19 cellular contexts compared by ENCODE assay signal in the genomic region with DNA sequence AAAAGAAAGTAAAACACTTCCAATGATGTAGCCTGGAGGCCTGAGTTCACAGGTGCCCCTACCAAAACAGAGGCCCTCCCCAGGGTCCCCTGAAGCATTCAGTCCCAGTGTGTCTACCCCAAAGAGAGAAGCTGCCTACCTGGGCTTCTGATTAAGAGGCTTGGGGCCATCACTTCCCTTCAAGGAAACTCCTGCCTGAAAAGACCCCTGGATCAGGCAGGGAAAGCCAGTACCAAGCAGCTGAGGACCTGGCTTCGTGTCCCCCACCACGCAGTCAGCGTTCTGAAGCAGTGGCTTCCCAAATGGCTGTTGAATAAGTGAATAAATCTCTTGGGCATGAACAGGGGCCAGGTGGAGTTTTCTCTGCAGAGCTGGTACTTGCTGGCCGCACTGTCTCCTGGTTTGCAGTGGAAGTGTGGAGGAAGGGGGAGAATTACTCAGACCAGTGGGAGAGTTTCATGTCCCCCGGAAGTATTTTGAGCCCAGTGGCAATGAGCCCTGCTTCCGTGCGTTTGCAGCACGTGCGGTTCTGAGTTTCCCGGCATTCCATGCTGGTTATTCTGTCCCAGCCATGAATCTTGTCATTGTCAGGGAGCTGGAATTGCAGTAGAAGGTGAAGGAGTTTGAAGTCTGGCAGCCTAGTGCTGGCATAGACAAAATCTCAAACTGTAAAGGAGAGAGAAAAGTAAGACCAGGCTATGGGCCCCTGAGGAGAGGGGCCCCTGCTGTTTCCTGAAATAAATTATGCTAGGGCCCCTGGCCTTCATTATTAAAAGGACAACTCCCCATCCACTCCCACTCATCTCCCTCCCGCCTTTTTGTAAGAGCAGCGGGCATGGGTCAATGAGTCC. TPM values are rescaled to one million over a fixed set of nuclear protein-coding genes. Genes with fewer than 3 reads are reported as not detected.
DNase-seq lines count a peak whose midpoint lies in the region; ATAC-seq and TF ChIP-seq lines count a peak whose summit lies in the region.
"Had no signal": no experiment of that assay in that cellular context is flagged by ENCODE, and none has a peak within 500 bp of the region (broad histone marks: within the 10 kb centered on the region; RNA-seq: fewer than 3 reads in every experiment).

No MANE protein-coding gene starts in this region.

- no peak for TF ChIP-seq POLR2A in HCT116 (IDR thresholded peaks at IDR 0.05; ENCODE audit: borderline replicate concordance, extremely low read depth, insufficient read depth, insufficient read length)

- H2AFZ ChIP-seq in HCT116 (ENCODE audit: low read depth, low read length, poor library complexity, severe bottlenecking) (no peak overlapping the region), neural progenitor cell (replicated peaks) (no peak overlapping the region)
- H2AFZ ChIP-seq: GM23248 had no signal

- H3K9me3 ChIP-seq in BLaER1 treated with 17β-estradiol and CSF1 and Interleukin-3, amounts not matched to agents 10 nM and 100 nM (replicated peaks in 1 of 11), result no peaks in the 10 kb centered on the region
- H3K9me3 ChIP-seq in HCT116 (ENCODE audit: control insufficient read depth in 1 of 2, insufficient read depth in 1 of 2, low read depth in 1 of 2, low read length in 2 of 2), result no peaks in the 10 kb centered on the region
- no peaks in the 10 kb centered on the region for H3K9me3 ChIP-seq in neural progenitor cell (ENCODE audit: low read depth)
- H3K9me3 ChIP-seq: suprapubic skin had no signal

- peaks cover 0 to 25% (median 0%) of the 10 kb centered on the region in 11 experiments; a peak in 4 of 22 replicates for H3K27me3 ChIP-seq in BLaER1 treated with 17β-estradiol and CSF1 and Interleukin-3, amounts not matched to agents 10 nM and 100 nM
- H3K27me3 ChIP-seq in HCT116 (ENCODE audit: insufficient read depth, low read length) (no peaks in the 10 kb centered on the region), neural progenitor cell (no peaks in the 10 kb centered on the region)
- H3K27me3 ChIP-seq: suprapubic skin had no signal

- peaks cover 3% of the 10 kb centered on the region for H3K36me3 Mint-ChIP-seq in dendritic cell treated with granulocyte-macrophage colony-stimulating factor and Interleukin-4, amounts not matched to agents 40 ng/mL and 50 ng/mL, for 4 days (ENCODE audit: low read depth)
- no peaks in the 10 kb centered on the region for H3K36me3 Mint-ChIP-seq in neural progenitor cell

- peaks cover 56% of the 10 kb centered on the region for H3K4me1 Mint-ChIP-seq in dendritic cell treated with granulocyte-macrophage colony-stimulating factor and Interleukin-4, amounts not matched to agents 40 ng/mL and 50 ng/mL, for 4 days (ENCODE audit: low read depth)
- H3K4me1 Mint-ChIP-seq in neural progenitor cell, result peaks cover 25% of the 10 kb centered on the region

- no peaks in the 10 kb centered on the region for H3K9me3 Mint-ChIP-seq in dendritic cell treated with granulocyte-macrophage colony-stimulating factor and Interleukin-4, amounts not matched to agents 40 ng/mL and 50 ng/mL, for 4 days
- no peaks in the 10 kb centered on the region for H3K9me3 Mint-ChIP-seq in neural progenitor cell
- H3K9me3 Mint-ChIP-seq: activated B cell treated with CpG ODN at 0.5 μM for 24 hours; activated T-helper 2 cell treated with anti-CD3 and anti-CD28 coated beads, Interferon-gamma antibody, Interleukin-2, Interleukin-4, amounts not matched to agents 10 μg/mL and 5 μg/mL and 100 μg/mL, durations not matched to agents 14 hours and 24 hours and 36 hours had no signal

- H3K4me3 Mint-ChIP-seq in dendritic cell treated with granulocyte-macrophage colony-stimulating factor and Interleukin-4, amounts not matched to agents 40 ng/mL and 50 ng/mL, for 4 days, result peak overlapping the region; percentile 54
- H3K4me3 Mint-ChIP-seq in neural progenitor cell, result no peak overlapping the region
- H3K4me3 Mint-ChIP-seq: activated B cell treated with CpG ODN at 0.5 μM for 24 hours had no signal

- TF ChIP-seq RAD21 in HCT116 (IDR thresholded peaks at IDR 0.05; ENCODE audit: low read depth), result no peak

- H3K4me2 ChIP-seq in BLaER1 treated with 17β-estradiol and CSF1 and Interleukin-3, amounts not matched to agents 10 nM and 100 nM, result peak overlapping the region; percentile 57 to 87 (median 74); a peak in 19 of 22 replicates
- no peak overlapping the region for H3K4me2 ChIP-seq in HCT116 (ENCODE audit: low read length)
- no peak overlapping the region for H3K4me2 ChIP-seq in neural progenitor cell

- CTCF ChIA-PET in HCT116 (lab: Charles Lee), result interaction anchor here (0.8 to 2.8 kb wide), 14 partner anchors 9 to 401 kb away, joined by 3 to 26 read pairs (median 5); a partner anchor contains a TSS

- peak overlapping the region in 1 of 11 experiments; percentile 54; a peak in 1 of 22 replicates for H3K9ac ChIP-seq in BLaER1 treated with 17β-estradiol and CSF1 and Interleukin-3, amounts not matched to agents 10 nM and 100 nM
- H3K9ac ChIP-seq in HCT116 (ENCODE audit: low read length), result no peak overlapping the region
- no peak overlapping the region for H3K9ac ChIP-seq in neural progenitor cell
- H3K9ac ChIP-seq: GM23248 had no signal

- H3K27ac ChIP-seq in BLaER1 treated with 17β-estradiol and CSF1 and Interleukin-3, amounts not matched to agents 10 nM and 100 nM, result peak overlapping the region in 5 of 11 experiments; percentile 66 to 83 (median 78); a peak in 6 of 22 replicates
- H3K27ac ChIP-seq in HCT116 (ENCODE audit: low read depth, low read length) (no peak overlapping the region), neural progenitor cell (no peak overlapping the region)
- H3K27ac ChIP-seq: GM23248, suprapubic skin had no signal

- no peaks in the 10 kb centered on the region for H3K9me2 ChIP-seq in HCT116 (ENCODE audit: insufficient read depth)

- RAD21 ChIA-PET in HCT116 (lab: Charles Lee; ENCODE audit: low non-redundant PET in 1 of 2, low total read pairs in 2 of 2, uncharacterized antibody in 2 of 2, unreplicated experiment in 2 of 2), result interaction anchor here in 1 of 2 experiments (1.1 to 1.3 kb wide), 2 partner anchors 14 to 117 kb away, joined by 3 read pairs; a partner anchor contains a TSS

- peak overlapping the region; percentile 80 for H3K27ac Mint-ChIP-seq in dendritic cell treated with granulocyte-macrophage colony-stimulating factor and Interleukin-4, amounts not matched to agents 40 ng/mL and 50 ng/mL, for 4 days
- H3K27ac Mint-ChIP-seq in neural progenitor cell, result peak overlapping the region; percentile 60

- DNase-seq in HCT116 (ENCODE audit: low read depth, low spot score) (no peak), neural progenitor cell (ENCODE audit: low spot score) (no peak), activated gamma-delta T cell treated with Interleukin-2 at 50 U/mL for 16 hours (no peak), superior temporal gyrus (ENCODE audit: extremely low spot score) (no peak), kidney glomerular epithelial cell (lab: John Stamatoyannopoulos, UW) (no peak)
- DNase-seq: activated B cell treated with CpG ODN at 0.5 μM for 24 hours, amniotic stem cell, caudate nucleus, GF-D8, NCI-H146, NCI-H510A, nucleus accumbens, SIG-M5 had no signal

- peaks cover 32 to 63% (median 50%) of the 10 kb centered on the region in 10 experiments for H3K4me1 ChIP-seq in BLaER1 treated with 17β-estradiol and CSF1 and Interleukin-3, amounts not matched to agents 10 nM and 100 nM
- H3K4me1 ChIP-seq in HCT116 (ENCODE audit: control insufficient read depth in 1 of 2, insufficient read depth in 2 of 2, low read length in 2 of 2) (peaks cover 0 to 5% of the 10 kb centered on the region in 2 experiments; a peak in 2 of 4 replicates), neural progenitor cell (no peaks in the 10 kb centered on the region)
- H3K4me1 ChIP-seq: suprapubic skin had no signal

- no peaks in the 10 kb centered on the region for H3K36me3 ChIP-seq in BLaER1 treated with 17β-estradiol and CSF1 and Interleukin-3, amounts not matched to agents 10 nM and 100 nM
- no peaks in the 10 kb centered on the region for H3K36me3 ChIP-seq in HCT116 (ENCODE audit: control insufficient read depth in 1 of 2, insufficient read depth in 2 of 2, low read length in 2 of 2)
- H3K36me3 ChIP-seq in neural progenitor cell, result no peaks in the 10 kb centered on the region
- H3K36me3 ChIP-seq: suprapubic skin had no signal

- no peaks in the 10 kb centered on the region for H3F3A ChIP-seq in neural progenitor cell (ENCODE audit: low read depth)

- 0 out of 2 replicates have a peak, but pooled peaks have one; percentile 23 for ATAC-seq in HCT116
- ATAC-seq in HG02870 (IDR thresholded peaks at IDR 0.05; ENCODE audit: unreplicated experiment), result no peak

- TF ChIP-seq CTCF in HCT116 (IDR thresholded peaks at IDR 0.05 in 2 of 3, conservative IDR thresholded peaks at IDR 0.05 in 1 of 3; ENCODE audit: borderline replicate concordance in 1 of 3, insufficient read depth in 1 of 3, low read depth in 2 of 3, low read length in 2 of 3) (no peak), neural progenitor cell (IDR thresholded peaks at IDR 0.05) (no peak)

- H3K27me3 Mint-ChIP-seq in dendritic cell treated with granulocyte-macrophage colony-stimulating factor and Interleukin-4, amounts not matched to agents 40 ng/mL and 50 ng/mL, for 4 days, result peaks cover 54% of the 10 kb centered on the region
- no peaks in the 10 kb centered on the region for H3K27me3 Mint-ChIP-seq in neural progenitor cell (ENCODE audit: insufficient read depth, low read depth)
- H3K27me3 Mint-ChIP-seq: activated B cell treated with CpG ODN at 0.5 μM for 24 hours had no signal

- POLR2A ChIA-PET in HCT116 (lab: Charles Lee), result interaction anchor here (0.8 to 1.5 kb wide), 3 partner anchors 14 to 117 kb away, joined by 4 to 7 read pairs (median 6); a partner anchor contains a TSS

- no peaks in the 10 kb centered on the region for H3K79me2 ChIP-seq in HCT116 (ENCODE audit: insufficient read depth, low read length)
- no peaks in the 10 kb centered on the region for H3K79me2 ChIP-seq in neural progenitor cell (ENCODE audit: low read depth)

- intact Hi-C loops in HCT116 (cut with micrococcal nuclease), result loop anchor here (5.0 kb wide), 2 partner anchors 115 to 410 kb away; a partner anchor contains a TSS
- intact Hi-C loops in dendritic cell treated with granulocyte-macrophage colony-stimulating factor and Interleukin-4, amounts not matched to agents 40 ng/mL and 50 ng/mL, for 4 days (cut with micrococcal nuclease), result no loop called here

- H4K20me1 ChIP-seq in BLaER1 treated with 17β-estradiol and CSF1 and Interleukin-3, amounts not matched to agents 10 nM and 100 nM, result no peaks in the 10 kb centered on the region; a peak in 1 of 22 replicates
- H4K20me1 ChIP-seq in HCT116 (ENCODE audit: insufficient read depth), result no peaks in the 10 kb centered on the region
- H4K20me1 ChIP-seq in neural progenitor cell (ENCODE audit: low read depth), result no peaks in the 10 kb centered on the region

- H3K4me3 ChIP-seq in BLaER1 treated with 17β-estradiol and CSF1 and Interleukin-3, amounts not matched to agents 10 nM and 100 nM, result no peak overlapping the region
- no peak overlapping the region for H3K4me3 ChIP-seq in HCT116 (replicated peaks in 1 of 2; ENCODE audit: low read depth in 1 of 2, low read length in 2 of 2)
- H3K4me3 ChIP-seq in neural progenitor cell, result no peak overlapping the region
- H3K4me3 ChIP-seq: GM23248, suprapubic skin had no signal

- no TSS peak for BruUV-seq in HCT116 (replicated peaks; lab: Mats Ljungman, UMichigan)

TF ChIP-seq in HCT116, 20 proteins besides CTCF, POLR2A, EP300 and RAD21 (continues in another document):
- TF ChIP-seq SIN3A (IDR thresholded peaks at IDR 0.05; ENCODE audit: low read depth), result no peak
- TF ChIP-seq SRF (IDR thresholded peaks at IDR 0.05; ENCODE audit: low read depth), result no peak

RNA-seq across cellular contexts. Expression of a gene that starts 27.0 kb away (rescaled TPM):
- total RNA-seq in HCT116 (2021; ENCODE audit: unreplicated experiment) (19.9 TPM), neural progenitor cell (ENCODE audit: low replicate concordance) (56.1 and 68.6 TPM in 2 replicates)
- 8.3 and 10.2 TPM in 2 replicates for polyA plus RNA-seq in HCT116 (2012)

Comparison
In these comparisons a context has a peak if more than half of its experiments do, and no peak if none do; other contexts are left out.
1. H3K4me2 ChIP-seq: peak in BLaER1 treated with 17β-estradiol and CSF1 and Interleukin-3, amounts not matched to agents 10 nM and 100 nM (11 of 11); none in HCT116 (single experiment) and neural progenitor cell (single experiment).